Comparison of ENCODE assay signal across 1 cellular context in the genomic region with DNA sequence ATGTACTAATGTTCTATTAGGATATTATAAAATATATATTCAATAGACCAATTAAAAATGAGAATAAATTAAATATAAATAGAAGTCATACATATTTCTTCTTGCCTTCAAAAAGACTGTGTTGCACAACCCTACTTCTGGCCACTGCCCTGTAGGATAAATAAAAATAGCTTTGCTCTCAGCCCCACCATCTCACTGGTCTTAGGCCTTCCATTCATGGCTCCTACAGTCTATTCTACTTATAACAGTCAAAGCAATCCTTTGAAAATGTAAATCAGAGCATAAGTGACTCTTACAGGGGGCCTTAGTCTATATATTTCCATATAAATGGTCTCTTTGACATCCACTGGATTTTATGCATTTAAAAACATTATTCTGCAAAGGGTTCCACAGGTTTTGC.
A peak's percentile ranks its signal among the peaks of the same experiment; 100 is the strongest.
TF ChIP-seq lines count a peak whose summit lies in the region.

No MANE protein-coding gene starts in this region.

TF ChIP-seq in GM23338, 12 proteins besides CTCF, POLR2A, EP300 and RAD21 (continued from another document):
- TF ChIP-seq, protein P1, sequence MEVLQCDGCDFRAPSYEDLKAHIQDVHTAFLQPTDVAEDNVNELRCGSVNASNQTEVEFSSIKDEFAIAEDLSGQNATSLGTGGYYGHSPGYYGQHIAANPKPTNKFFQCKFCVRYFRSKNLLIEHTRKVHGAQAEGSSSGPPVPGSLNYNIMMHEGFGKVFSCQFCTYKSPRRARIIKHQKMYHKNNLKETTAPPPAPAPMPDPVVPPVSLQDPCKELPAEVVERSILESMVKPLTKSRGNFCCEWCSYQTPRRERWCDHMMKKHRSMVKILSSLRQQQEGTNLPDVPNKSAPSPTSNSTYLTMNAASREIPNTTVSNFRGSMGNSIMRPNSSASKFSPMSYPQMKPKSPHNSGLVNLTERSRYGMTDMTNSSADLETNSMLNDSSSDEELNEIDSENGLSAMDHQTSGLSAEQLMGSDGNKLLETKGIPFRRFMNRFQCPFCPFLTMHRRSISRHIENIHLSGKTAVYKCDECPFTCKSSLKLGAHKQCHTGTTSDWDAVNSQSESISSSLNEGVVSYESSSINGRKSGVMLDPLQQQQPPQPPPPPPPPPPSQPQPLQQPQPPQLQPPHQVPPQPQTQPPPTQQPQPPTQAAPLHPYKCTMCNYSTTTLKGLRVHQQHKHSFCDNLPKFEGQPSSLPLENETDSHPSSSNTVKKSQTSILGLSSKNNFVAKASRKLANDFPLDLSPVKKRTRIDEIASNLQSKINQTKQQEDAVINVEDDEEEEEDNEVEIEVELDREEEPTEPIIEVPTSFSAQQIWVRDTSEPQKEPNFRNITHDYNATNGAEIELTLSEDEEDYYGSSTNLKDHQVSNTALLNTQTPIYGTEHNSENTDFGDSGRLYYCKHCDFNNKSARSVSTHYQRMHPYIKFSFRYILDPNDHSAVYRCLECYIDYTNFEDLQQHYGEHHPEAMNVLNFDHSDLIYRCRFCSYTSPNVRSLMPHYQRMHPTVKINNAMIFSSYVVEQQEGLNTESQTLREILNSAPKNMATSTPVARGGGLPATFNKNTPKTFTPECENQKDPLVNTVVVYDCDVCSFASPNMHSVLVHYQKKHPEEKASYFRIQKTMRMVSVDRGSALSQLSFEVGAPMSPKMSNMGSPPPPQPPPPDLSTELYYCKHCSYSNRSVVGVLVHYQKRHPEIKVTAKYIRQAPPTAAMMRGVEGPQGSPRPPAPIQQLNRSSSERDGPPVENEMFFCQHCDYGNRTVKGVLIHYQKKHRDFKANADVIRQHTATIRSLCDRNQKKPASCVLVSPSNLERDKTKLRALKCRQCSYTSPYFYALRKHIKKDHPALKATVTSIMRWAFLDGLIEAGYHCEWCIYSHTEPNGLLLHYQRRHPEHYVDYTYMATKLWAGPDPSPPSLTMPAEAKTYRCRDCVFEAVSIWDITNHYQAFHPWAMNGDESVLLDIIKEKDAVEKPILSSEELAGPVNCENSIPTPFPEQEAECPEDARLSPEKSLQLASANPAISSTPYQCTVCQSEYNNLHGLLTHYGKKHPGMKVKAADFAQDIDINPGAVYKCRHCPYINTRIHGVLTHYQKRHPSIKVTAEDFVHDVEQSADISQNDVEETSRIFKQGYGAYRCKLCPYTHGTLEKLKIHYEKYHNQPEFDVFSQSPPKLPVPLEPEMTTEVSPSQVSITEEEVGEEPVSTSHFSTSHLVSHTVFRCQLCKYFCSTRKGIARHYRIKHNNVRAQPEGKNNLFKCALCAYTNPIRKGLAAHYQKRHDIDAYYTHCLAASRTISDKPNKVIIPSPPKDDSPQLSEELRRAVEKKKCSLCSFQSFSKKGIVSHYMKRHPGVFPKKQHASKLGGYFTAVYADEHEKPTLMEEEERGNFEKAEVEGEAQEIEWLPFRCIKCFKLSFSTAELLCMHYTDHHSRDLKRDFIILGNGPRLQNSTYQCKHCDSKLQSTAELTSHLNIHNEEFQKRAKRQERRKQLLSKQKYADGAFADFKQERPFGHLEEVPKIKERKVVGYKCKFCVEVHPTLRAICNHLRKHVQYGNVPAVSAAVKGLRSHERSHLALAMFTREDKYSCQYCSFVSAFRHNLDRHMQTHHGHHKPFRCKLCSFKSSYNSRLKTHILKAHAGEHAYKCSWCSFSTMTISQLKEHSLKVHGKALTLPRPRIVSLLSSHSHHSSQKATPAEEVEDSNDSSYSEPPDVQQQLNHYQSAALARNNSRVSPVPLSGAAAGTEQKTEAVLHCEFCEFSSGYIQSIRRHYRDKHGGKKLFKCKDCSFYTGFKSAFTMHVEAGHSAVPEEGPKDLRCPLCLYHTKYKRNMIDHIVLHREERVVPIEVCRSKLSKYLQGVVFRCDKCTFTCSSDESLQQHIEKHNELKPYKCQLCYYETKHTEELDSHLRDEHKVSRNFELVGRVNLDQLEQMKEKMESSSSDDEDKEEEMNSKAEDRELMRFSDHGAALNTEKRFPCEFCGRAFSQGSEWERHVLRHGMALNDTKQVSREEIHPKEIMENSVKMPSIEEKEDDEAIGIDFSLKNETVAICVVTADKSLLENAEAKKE (CRISPR knock-in tag; IDR thresholded peaks at IDR 0.05), result 0 out of 2 replicates have a peak, but pooled peaks have one; percentile 29
- TF ChIP-seq JUNB (IDR thresholded peaks at IDR 0.05; ENCODE audit: unreplicated experiment) (no peak), NANOG (IDR thresholded peaks at IDR 0.05; ENCODE audit: borderline replicate concordance) (peak; percentile 9; the same call in 1 of the 2 replicates)
